In genomic region chr4:53576676-53577372, GRCh38 we compare ENCODE assay signal across 17 cellular contexts. TPM values are rescaled to one million over a fixed set of nuclear protein-coding genes. Genes with fewer than 3 reads are reported as not detected.
DNase-seq lines count a peak whose midpoint lies in the region; ATAC-seq and TF ChIP-seq lines count a peak whose summit lies in the region.
"Had no signal": no experiment of that assay in that cellular context is flagged by ENCODE, and none has a peak within 500 bp of the region (broad histone marks: within the 10 kb centered on the region; RNA-seq: fewer than 3 reads in every experiment).

No MANE protein-coding gene starts in this region.

- no peaks in the 10 kb centered on the region for H3K27me3 ChIP-seq in smooth muscle cell (ENCODE audit: low read depth)
- no peaks in the 10 kb centered on the region for H3K27me3 ChIP-seq in breast epithelium
- H3K27me3 ChIP-seq: ascending aorta, heart right ventricle had no signal

- H3K27me3 Mint-ChIP-seq in activated CD8-positive, alpha-beta T cell treated with anti-CD3 and anti-CD28 coated beads, Interleukin-2, amount 10 ng/mL, durations not matched to agents 7 days and 5 days (ENCODE audit: low read depth) = peaks cover 3% of the 10 kb centered on the region
- H3K27me3 Mint-ChIP-seq in stimulated activated naive B cell treated with anti-CD40 and anti-IgM and Interleukin-4, amounts not matched to agents 10 μg/mL and 1 μg/mL and 100 μg/mL, for 72 hours = peaks cover 0 to 3% of the 10 kb centered on the region in 2 donors

- no peaks in the 10 kb centered on the region for H3K36me3 Mint-ChIP-seq in activated CD8-positive, alpha-beta T cell treated with anti-CD3 and anti-CD28 coated beads, Interleukin-2, amount 10 ng/mL, durations not matched to agents 7 days and 5 days (ENCODE audit: low read depth)
- H3K36me3 Mint-ChIP-seq in stimulated activated naive B cell treated with anti-CD40 and anti-IgM and Interleukin-4, amounts not matched to agents 10 μg/mL and 1 μg/mL and 100 μg/mL, for 72 hours = no peaks in the 10 kb centered on the region

- ATAC-seq in activated CD8-positive, alpha-beta T cell treated with anti-CD3 and anti-CD28 coated beads, Interleukin-2, amount 10 ng/mL, durations not matched to agents 7 days and 5 days = no peak
- no peak for ATAC-seq in stimulated activated naive B cell treated with anti-CD40 and anti-IgM and Interleukin-4, amounts not matched to agents 10 μg/mL and 1 μg/mL and 100 μg/mL, for 72 hours (replicated peaks)
- ATAC-seq: effector memory CD8-positive, alpha-beta T cell had no signal

- H3K36me3 ChIP-seq in smooth muscle cell (ENCODE audit: low read depth) (no peaks in the 10 kb centered on the region), breast epithelium (no peaks in the 10 kb centered on the region)
- H3K36me3 ChIP-seq: ascending aorta, heart right ventricle had no signal

- H3K4me2 ChIP-seq in smooth muscle cell = peak overlapping the region; percentile 71
- H3K4me2 ChIP-seq: KMS-11 had no signal

- POLR2A ChIA-PET in activated CD8-positive, alpha-beta T cell treated with anti-CD3 and anti-CD28 coated beads, Interleukin-2, amount 10 ng/mL, durations not matched to agents 7 days and 5 days (lab: Charles Lee) = no interaction called here

- DNase-seq in HCEC 1CT (peak; percentile 26), fibroblast of villous mesenchyme (ENCODE audit: low read depth) (peak; percentile 93), smooth muscle cell (lab: John Stamatoyannopoulos, UW; ENCODE audit: unreplicated experiment) (no peak), breast epithelium (ENCODE audit: low spot score in 2 of 2) (no peak)
- no peak for DNase-seq in activated naive CD4-positive, alpha-beta T cell (lab: John Stamatoyannopoulos, UW)
- DNase-seq in activated CD8-positive, alpha-beta T cell treated with anti-CD3 and anti-CD28 coated beads, Interleukin-2, amount 10 ng/mL, durations not matched to agents 7 days and 5 days = no peak
- no peak for DNase-seq in stimulated activated naive B cell treated with anti-CD40 and anti-IgM and Interleukin-4, amounts not matched to agents 10 μg/mL and 1 μg/mL and 100 μg/mL, for 72 hours
- DNase-seq: activated T-cell treated with anti-CD3 and anti-CD28 coated beads, Interleukin-2, amount 50 U/mL, for 48 hours; Calu3; effector memory CD8-positive, alpha-beta T cell; heart right ventricle; NCI-H2081 treated with DMSO at 0.1 percent for 48 hours had no signal

- H3K4me3 ChIP-seq in fibroblast of villous mesenchyme (ENCODE audit: low read depth, low read length) = no peak overlapping the region
- H3K4me3 ChIP-seq in smooth muscle cell = no peak overlapping the region
- H3K4me3 ChIP-seq in breast epithelium = no peak overlapping the region
- H3K4me3 ChIP-seq: ascending aorta, heart right ventricle had no signal

- no peak overlapping the region for H3K9ac ChIP-seq in smooth muscle cell (ENCODE audit: low read depth)
- H3K9ac ChIP-seq: KMS-11 had no signal

- no peaks in the 10 kb centered on the region for H4K20me1 ChIP-seq in smooth muscle cell (ENCODE audit: low read depth)

- no peaks in the 10 kb centered on the region for H3K9me3 Mint-ChIP-seq in activated CD8-positive, alpha-beta T cell treated with anti-CD3 and anti-CD28 coated beads, Interleukin-2, amount 10 ng/mL, durations not matched to agents 7 days and 5 days (ENCODE audit: insufficient read depth)
- peaks cover 0 to 3% of the 10 kb centered on the region in 2 donors for H3K9me3 Mint-ChIP-seq in stimulated activated naive B cell treated with anti-CD40 and anti-IgM and Interleukin-4, amounts not matched to agents 10 μg/mL and 1 μg/mL and 100 μg/mL, for 72 hours
- H3K9me3 Mint-ChIP-seq: effector memory CD8-positive, alpha-beta T cell; neural crest cell had no signal

- H3K4me1 ChIP-seq in smooth muscle cell (ENCODE audit: low read depth) (peaks cover 11% of the 10 kb centered on the region), breast epithelium (no peaks in the 10 kb centered on the region)
- H3K4me1 ChIP-seq: ascending aorta had no signal

- TF ChIP-seq POLR2A in breast epithelium (IDR thresholded peaks at IDR 0.05) = no peak

- H3K4me3 Mint-ChIP-seq in activated CD8-positive, alpha-beta T cell treated with anti-CD3 and anti-CD28 coated beads, Interleukin-2, amount 10 ng/mL, durations not matched to agents 7 days and 5 days = no peak overlapping the region
- no peak overlapping the region for H3K4me3 Mint-ChIP-seq in stimulated activated naive B cell treated with anti-CD40 and anti-IgM and Interleukin-4, amounts not matched to agents 10 μg/mL and 1 μg/mL and 100 μg/mL, for 72 hours
- H3K4me3 Mint-ChIP-seq: effector memory CD8-positive, alpha-beta T cell; neural crest cell had no signal

- no peak for TF ChIP-seq CTCF in VCaP (conservative IDR thresholded peaks at IDR 0.05)
- no peak for TF ChIP-seq CTCF in fibroblast of villous mesenchyme (IDR thresholded peaks at IDR 0.05; ENCODE audit: insufficient read depth, low read depth, low read length)
- TF ChIP-seq CTCF in smooth muscle cell (IDR thresholded peaks at IDR 0.05; ENCODE audit: borderline replicate concordance, insufficient read depth, poor library complexity, severe bottlenecking) = no peak
- no peak for TF ChIP-seq CTCF in breast epithelium (IDR thresholded peaks at IDR 0.05)

- peak overlapping the region; percentile 90 for H3K27ac ChIP-seq in VCaP
- H3K27ac ChIP-seq in smooth muscle cell (ENCODE audit: low read depth) = peak overlapping the region; percentile 50
- no peak overlapping the region for H3K27ac ChIP-seq in breast epithelium
- H3K27ac ChIP-seq: ascending aorta, KMS-11 had no signal

- H3K79me2 ChIP-seq in smooth muscle cell (ENCODE audit: low read depth) = no peaks in the 10 kb centered on the region

- CTCF ChIA-PET in activated CD8-positive, alpha-beta T cell treated with anti-CD3 and anti-CD28 coated beads, Interleukin-2, amount 10 ng/mL, durations not matched to agents 7 days and 5 days (lab: Charles Lee) = no interaction called here

- H3K27ac Mint-ChIP-seq in activated CD8-positive, alpha-beta T cell treated with anti-CD3 and anti-CD28 coated beads, Interleukin-2, amount 10 ng/mL, durations not matched to agents 7 days and 5 days = no peak overlapping the region
- H3K27ac Mint-ChIP-seq in stimulated activated naive B cell treated with anti-CD40 and anti-IgM and Interleukin-4, amounts not matched to agents 10 μg/mL and 1 μg/mL and 100 μg/mL, for 72 hours = no peak overlapping the region
- H3K27ac Mint-ChIP-seq: effector memory CD8-positive, alpha-beta T cell had no signal

- H3F3A ChIP-seq in smooth muscle cell (ENCODE audit: low read depth) = peaks cover 14% of the 10 kb centered on the region

- H3K4me1 Mint-ChIP-seq in activated CD8-positive, alpha-beta T cell treated with anti-CD3 and anti-CD28 coated beads, Interleukin-2, amount 10 ng/mL, durations not matched to agents 7 days and 5 days (ENCODE audit: low read depth) = no peaks in the 10 kb centered on the region
- no peaks in the 10 kb centered on the region for H3K4me1 Mint-ChIP-seq in stimulated activated naive B cell treated with anti-CD40 and anti-IgM and Interleukin-4, amounts not matched to agents 10 μg/mL and 1 μg/mL and 100 μg/mL, for 72 hours
- H3K4me1 Mint-ChIP-seq: neural crest cell had no signal

- WGBS in smooth muscle cell (ENCODE audit: low lambda C conversion rate) = 24% methylated on average over 2 of the region's 2 CpGs

- peak overlapping the region; percentile 30 for H2AFZ ChIP-seq in smooth muscle cell (ENCODE audit: low read depth)

- intact Hi-C loops in breast epithelium (cut with DNase I; ENCODE audit: low total_unique reads) = no loop called here

- H3K9me3 ChIP-seq in smooth muscle cell (replicated peaks; ENCODE audit: low read depth) (no peaks in the 10 kb centered on the region), breast epithelium (no peaks in the 10 kb centered on the region)
- H3K9me3 ChIP-seq: ascending aorta, heart right ventricle had no signal

RNA-seq across cellular contexts. Expression of gene LNX1, which starts 14.5 kb away (rescaled TPM):
- total RNA-seq in fibroblast of villous mesenchyme (0.43 and 1.3 TPM in 2 replicates), smooth muscle cell (4.3 and 4.6 TPM in 2 replicates), breast epithelium (10 to 100 TPM; 19.7 to 22.6 (median 22.5) TPM)
- 2.3 and 3.5 TPM in 2 replicates for polyA plus RNA-seq in smooth muscle cell
- not detected for total RNA-seq in activated CD8-positive, alpha-beta T cell treated with anti-CD3 and anti-CD28 coated beads, Interleukin-2, amount 10 ng/mL, durations not matched to agents 7 days and 5 days
- total RNA-seq: neural crest cell, OCI-LY7 had no signal

Comparison
In these comparisons a context has a peak if more than half of its experiments do, and no peak if none do; other contexts are left out.
1. DNase-seq: peak in HCEC 1CT (single experiment) and fibroblast of villous mesenchyme (single experiment); none in smooth muscle cell (single experiment), breast epithelium (0 of 2), activated naive CD4-positive, alpha-beta T cell (0 of 4), activated CD8-positive, alpha-beta T cell treated with anti-CD3 and anti-CD28 coated beads, Interleukin-2, amount 10 ng/mL, durations not matched to agents 7 days and 5 days (single experiment) and stimulated activated naive B cell treated with anti-CD40 and anti-IgM and Interleukin-4, amounts not matched to agents 10 μg/mL and 1 μg/mL and 100 μg/mL, for 72 hours (single experiment).
2. H3K27ac ChIP-seq: peak in VCaP (single experiment) and smooth muscle cell (single experiment); none in breast epithelium (0 of 2).